Comparison of ENCODE assay signal across 8 cellular contexts in genomic region chr1:89822999-89823628, GRCh38. TPM values are rescaled to one million over a fixed set of nuclear protein-coding genes. Genes with fewer than 3 reads are reported as not detected.
DNase-seq lines count a peak whose midpoint lies in the region; ATAC-seq and TF ChIP-seq lines count a peak whose summit lies in the region.

No MANE protein-coding gene starts in this region.

- CTCF ChIA-PET in GM10248 (lab: Yijun Ruan, JAX): interaction anchor here (1.0 to 6.6 kb wide), 6 partner anchors 11 to 20 kb away, joined by 3 to 36 read pairs (median 4); no protein-coding TSS in a partner anchor

- POLR2A ChIA-PET in GM10248 (lab: Yijun Ruan, JAX): no interaction called here

- no peak overlapping the region for H2BK12ac ChIP-seq in mesenchymal stem cell (ENCODE audit: low read length in 2 of 2)

- WGBS in adipose tissue, 3 donors: 36 to 38% (median 37%) methylated on average over 4 of the region's 4 CpGs
- WGBS in mesenchymal stem cell: 80% methylated on average over 3 of the region's 4 CpGs

- ATAC-seq in GM21423 (IDR thresholded peaks at IDR 0.05; ENCODE audit: unreplicated experiment): no peak

- no peak overlapping the region for H4K91ac ChIP-seq in mesenchymal stem cell (ENCODE audit: low read length)

- H3K4me2 ChIP-seq in mesenchymal stem cell (ENCODE audit: low read length, poor library complexity, severe bottlenecking): no peak overlapping the region

- H2AFZ ChIP-seq in mesenchymal stem cell (ENCODE audit: low read depth, low read length): no peak overlapping the region

- no peaks in the 10 kb centered on the region for H3K36me3 ChIP-seq in mesenchymal stem cell (ENCODE audit: control insufficient read depth in 1 of 2, insufficient read depth in 2 of 2, low read depth in 1 of 2, low read length in 2 of 2)

- no peak overlapping the region for H2BK15ac ChIP-seq in mesenchymal stem cell (ENCODE audit: low read depth, poor library complexity, severe bottlenecking)

- peaks cover 0 to 19% of the 10 kb centered on the region in 2 experiments for H3K27me3 ChIP-seq in mesenchymal stem cell (ENCODE audit: control insufficient read depth in 1 of 2, insufficient read depth in 1 of 2, low read length in 2 of 2)

- H3K4me3 ChIP-seq in mesenchymal stem cell (ENCODE audit: insufficient read depth in 1 of 2, low read depth in 1 of 2, low read length in 2 of 2): no peak overlapping the region

- no peak overlapping the region for H3K4ac ChIP-seq in mesenchymal stem cell (ENCODE audit: low read depth in 1 of 2, low read length in 2 of 2)

- H3K27ac ChIP-seq in adipose tissue (ENCODE audit: low read depth, low read length) (peak overlapping the region; percentile 12), mesenchymal stem cell (ENCODE audit: low read length, poor library complexity, severe bottlenecking) (peak overlapping the region; percentile 84)

- no peak overlapping the region for H2BK120ac ChIP-seq in mesenchymal stem cell (ENCODE audit: low read depth, low read length)

- H2AK5ac ChIP-seq in mesenchymal stem cell (ENCODE audit: low read length, severe bottlenecking): no peak overlapping the region

- H3K79me1 ChIP-seq in mesenchymal stem cell (replicated peaks; ENCODE audit: low read length, poor library complexity, severe bottlenecking): peaks cover 14% of the 10 kb centered on the region

- peak; percentile 8 for DNase-seq in DMS53 treated with DMSO at 0.1 percent for 48 hours (lab: John Stamatoyannopoulos, UW; ENCODE audit: unreplicated experiment)
- DNase-seq in mesenchymal stem cell: peak; percentile 59
- no peak for DNase-seq in GM10248 (ENCODE audit: extremely low spot score)
- no peak for DNase-seq in GM19238 (ENCODE audit: insufficient read length, low spot score)
- DNase-seq in iPS-NIHi7 (ENCODE audit: extremely low spot score): no peak

- TF ChIP-seq EP300 in Ishikawa (IDR thresholded peaks at IDR 0.05; ENCODE audit: borderline replicate concordance): no peak

- TF ChIP-seq RAD21 in Ishikawa (IDR thresholded peaks at IDR 0.05; ENCODE audit: low read depth): no peak

- no peak overlapping the region for H3K23ac ChIP-seq in mesenchymal stem cell (ENCODE audit: low read length in 2 of 2)

- no peak overlapping the region for H3K18ac ChIP-seq in mesenchymal stem cell (ENCODE audit: low read depth in 1 of 2, low read length in 2 of 2)

- no peak overlapping the region for H3K14ac ChIP-seq in mesenchymal stem cell (ENCODE audit: low read length in 2 of 2)

- peak overlapping the region; percentile 23 for H3K9ac ChIP-seq in mesenchymal stem cell (ENCODE audit: low read length)

- H4K8ac ChIP-seq in mesenchymal stem cell (ENCODE audit: low read length): no peak overlapping the region

- H3K9me3 ChIP-seq in mesenchymal stem cell (ENCODE audit: control insufficient read depth, low read length): no peaks in the 10 kb centered on the region

- no peak overlapping the region for H2BK5ac ChIP-seq in mesenchymal stem cell (ENCODE audit: low read depth, low read length, poor library complexity, severe bottlenecking)

- no peak for TF ChIP-seq CTCF in GM10248 (IDR thresholded peaks at IDR 0.05; ENCODE audit: control extremely low read depth, extremely low read depth, low read depth, missing control alignments)

- H3K4me1 ChIP-seq in mesenchymal stem cell (ENCODE audit: control insufficient read depth, insufficient read depth, low read depth, low read length): peaks cover 11% of the 10 kb centered on the region

TF ChIP-seq in Ishikawa, 13 proteins besides CTCF, POLR2A, EP300 and RAD21:
- no peak for TF ChIP-seq TCF12 (IDR thresholded peaks at IDR 0.05; ENCODE audit: low read depth)
- TF ChIP-seq MAX (IDR thresholded peaks at IDR 0.05): no peak
- no peak for TF ChIP-seq ZBTB7A (IDR thresholded peaks at IDR 0.05; ENCODE audit: low read depth)
- no peak for TF ChIP-seq YY1 (IDR thresholded peaks at IDR 0.05; ENCODE audit: low read depth)
- peak; percentile 62 for TF ChIP-seq CEBPB (IDR thresholded peaks at IDR 0.05)
- TF ChIP-seq TEAD4 (IDR thresholded peaks at IDR 0.05): no peak

RNA-seq across cellular contexts. Expression of gene LRRC8D, which starts 2.3 kb away (rescaled TPM):
- 1 to 10 TPM; 2.5 to 6.3 (median 3.8) TPM for polyA plus RNA-seq in adipose tissue
- polyA plus RNA-seq in mesenchymal stem cell (2013, experiment 1 of 2): 28.0 TPM
- 28.7 TPM for polyA plus RNA-seq in mesenchymal stem cell (2013, experiment 2 of 2)

Comparison
In these comparisons a context has a peak if more than half of its experiments do, and no peak if none do; other contexts are left out.
1. DNase-seq: peak in DMS53 treated with DMSO at 0.1 percent for 48 hours (single experiment) and mesenchymal stem cell (single experiment); none in GM10248 (single experiment), GM19238 (single experiment) and iPS-NIHi7 (single experiment).